ENCODE assay signal across 11 cellular contexts in genomic region chr19:48539503-48540096, GRCh38. TPM values are rescaled to one million over a fixed set of nuclear protein-coding genes. Genes with fewer than 3 reads are reported as not detected.
DNase-seq lines count a peak whose midpoint lies in the region; ATAC-seq and FAIRE-seq lines count a peak whose summit lies in the region.
"Had no signal": no experiment of that assay in that cellular context is flagged by ENCODE, and none has a peak within 500 bp of the region (broad histone marks: within the 10 kb centered on the region; RNA-seq: fewer than 3 reads in every experiment).

No MANE protein-coding gene starts in this region.

- no peak overlapping the region for H3K4ac ChIP-seq in trophoblast cell (ENCODE audit: low read depth, low read length)

- no peak overlapping the region for H3K4me3 ChIP-seq in trophoblast cell (ENCODE audit: low read depth, low read length)

- H3K18ac ChIP-seq in trophoblast cell (ENCODE audit: low read length), result no peak overlapping the region

- no peak overlapping the region for H3K4me2 ChIP-seq in trophoblast cell (ENCODE audit: low read length)

- no peak overlapping the region for H4K12ac ChIP-seq in trophoblast cell (ENCODE audit: low read depth, low read length)

- no peaks in the 10 kb centered on the region for H3K9me3 ChIP-seq in trophoblast cell (ENCODE audit: insufficient read depth, low read depth, low read length)

- no peak for FAIRE-seq in HTR-8/SVneo (lab: Jason Lieb, UNC)
- FAIRE-seq: H1 had no signal

- no peak overlapping the region for H2AFZ ChIP-seq in trophoblast cell (ENCODE audit: insufficient read depth, low read length, poor library complexity)

- no peaks in the 10 kb centered on the region for H3K27me3 ChIP-seq in trophoblast cell (ENCODE audit: insufficient read depth, low read length)

- H3K79me2 ChIP-seq in trophoblast cell (ENCODE audit: control insufficient read depth, insufficient read depth, low read length, poor library complexity), result no peaks in the 10 kb centered on the region

- H3K9ac ChIP-seq in trophoblast cell (ENCODE audit: low read length), result no peak overlapping the region

- peaks cover 8% of the 10 kb centered on the region in 2 experiments for H3K4me1 ChIP-seq in trophoblast cell (ENCODE audit: control insufficient read depth in 1 of 2, insufficient read depth in 2 of 2, low read length in 2 of 2)

- no peak overlapping the region for H3K27ac ChIP-seq in trophoblast cell (ENCODE audit: low read depth, low read length)

- no peak overlapping the region for H3K14ac ChIP-seq in trophoblast cell (ENCODE audit: low read length)

- H3K36me3 Mint-ChIP-seq in stimulated activated effector memory CD8-positive, alpha-beta T cell treated with anti-CD3 and anti-CD28 coated beads, Interleukin-12 subunit alpha, Interleukin-12 subunit beta, amount 100 ng/mL, for 72 hours, result peaks cover 7% of the 10 kb centered on the region
- H3K36me3 Mint-ChIP-seq: activated naive CD4-positive, alpha-beta T cell treated with anti-CD3 and anti-CD28 coated beads, Interleukin-2, amount 50 U/mL, for 24 hours had no signal

- H3K36me3 ChIP-seq in trophoblast cell (ENCODE audit: control insufficient read depth in 1 of 2, insufficient read depth in 2 of 2, low read length in 2 of 2), result no peaks in the 10 kb centered on the region

- H2BK120ac ChIP-seq in trophoblast cell (ENCODE audit: insufficient read depth, low read length, poor library complexity), result no peak overlapping the region

- ATAC-seq in HG03280 (IDR thresholded peaks at IDR 0.05; ENCODE audit: unreplicated experiment) (no peak), GM18519 (IDR thresholded peaks at IDR 0.05; ENCODE audit: low FRiP score, unreplicated experiment) (no peak)
- no peak for ATAC-seq in stimulated activated effector memory CD8-positive, alpha-beta T cell treated with anti-CD3 and anti-CD28 coated beads, Interleukin-12 subunit alpha, Interleukin-12 subunit beta, amount 100 ng/mL, for 72 hours

- no peak overlapping the region for H3K4me3 Mint-ChIP-seq in stimulated activated effector memory CD8-positive, alpha-beta T cell treated with anti-CD3 and anti-CD28 coated beads, Interleukin-12 subunit alpha, Interleukin-12 subunit beta, amount 100 ng/mL, for 72 hours
- H3K4me3 Mint-ChIP-seq: activated naive CD4-positive, alpha-beta T cell treated with anti-CD3 and anti-CD28 coated beads, Interleukin-2, amount 50 U/mL, for 24 hours had no signal

- H3K27ac Mint-ChIP-seq in stimulated activated effector memory CD8-positive, alpha-beta T cell treated with anti-CD3 and anti-CD28 coated beads, Interleukin-12 subunit alpha, Interleukin-12 subunit beta, amount 100 ng/mL, for 72 hours, result no peak overlapping the region
- H3K27ac Mint-ChIP-seq: activated naive CD4-positive, alpha-beta T cell treated with anti-CD3 and anti-CD28 coated beads, Interleukin-2, amount 50 U/mL, for 24 hours had no signal

- H4K8ac ChIP-seq in trophoblast cell (ENCODE audit: low read depth, low read length), result no peak overlapping the region

- H2AK5ac ChIP-seq in trophoblast cell (ENCODE audit: low read length), result no peak overlapping the region

- no peak overlapping the region for H3K23ac ChIP-seq in trophoblast cell (ENCODE audit: low read length)

- DNase-seq in HS-27A (ENCODE audit: low read depth), result peak; percentile 66
- DNase-seq in NCI-H2171 treated with DMSO at 0.1 percent for 48 hours (lab: John Stamatoyannopoulos, UW), result peak; percentile 63
- peak; percentile 92 for DNase-seq in amniotic epithelial cell (ENCODE audit: low read depth)
- DNase-seq in trophoblast cell, result peak; percentile 59 to 64
- no peak for DNase-seq in HTR-8/SVneo (ENCODE audit: insufficient read length, low spot score)
- DNase-seq in stimulated activated effector memory CD8-positive, alpha-beta T cell treated with anti-CD3 and anti-CD28 coated beads, Interleukin-12 subunit alpha, Interleukin-12 subunit beta, amount 100 ng/mL, for 72 hours (ENCODE audit: low spot score in 2 of 2), result no peak

- no peak overlapping the region for H2BK12ac ChIP-seq in trophoblast cell (ENCODE audit: low read length)

- H3K79me1 ChIP-seq in trophoblast cell (ENCODE audit: low read length), result no peaks in the 10 kb centered on the region

- no peaks in the 10 kb centered on the region for H3K9me3 Mint-ChIP-seq in stimulated activated effector memory CD8-positive, alpha-beta T cell treated with anti-CD3 and anti-CD28 coated beads, Interleukin-12 subunit alpha, Interleukin-12 subunit beta, amount 100 ng/mL, for 72 hours
- H3K9me3 Mint-ChIP-seq: activated naive CD4-positive, alpha-beta T cell treated with anti-CD3 and anti-CD28 coated beads, Interleukin-2, amount 50 U/mL, for 24 hours had no signal

- WGBS in trophoblast cell (ENCODE audit: extremely low coverage, insufficient coverage, insufficient read length), result no CpG with 5 or more reads among the region's 17 CpGs

- H2BK5ac ChIP-seq in trophoblast cell (ENCODE audit: low read depth, low read length, poor library complexity), result no peak overlapping the region

- H4K91ac ChIP-seq in trophoblast cell (ENCODE audit: low read depth, low read length), result no peak overlapping the region

- H3K4me1 Mint-ChIP-seq in stimulated activated effector memory CD8-positive, alpha-beta T cell treated with anti-CD3 and anti-CD28 coated beads, Interleukin-12 subunit alpha, Interleukin-12 subunit beta, amount 100 ng/mL, for 72 hours, result no peaks in the 10 kb centered on the region
- H3K4me1 Mint-ChIP-seq: activated naive CD4-positive, alpha-beta T cell treated with anti-CD3 and anti-CD28 coated beads, Interleukin-2, amount 50 U/mL, for 24 hours had no signal

RNA-seq across cellular contexts. Expression of gene SULT2B1, which starts 12.4 kb away (rescaled TPM):
- 0.39 and 0.44 TPM in 2 replicates for polyA plus RNA-seq in trophoblast cell (2013)
- polyA plus RNA-seq: neural cell had no signal

RNA-seq across cellular contexts. Expression of gene LMTK3, which starts 28.0 kb away (rescaled TPM):
- 14.4 and 14.6 TPM in 2 replicates for polyA plus RNA-seq in trophoblast cell (2013)

Comparison
In these comparisons a context has a peak if more than half of its experiments do, and no peak if none do; other contexts are left out.
1. DNase-seq: peak in HS-27A (single experiment), NCI-H2171 treated with DMSO at 0.1 percent for 48 hours (single experiment), amniotic epithelial cell (single experiment) and trophoblast cell (2 of 2); none in HTR-8/SVneo (single experiment) and stimulated activated effector memory CD8-positive, alpha-beta T cell treated with anti-CD3 and anti-CD28 coated beads, Interleukin-12 subunit alpha, Interleukin-12 subunit beta, amount 100 ng/mL, for 72 hours (0 of 2).